ENCODE assay signal across 15 cellular contexts in genomic region chr6:121724576-121724975, GRCh38.
DNase-seq lines count a peak whose midpoint lies in the region; ATAC-seq and TF ChIP-seq lines count a peak whose summit lies in the region.
"Had no signal": no experiment of that assay in that cellular context is flagged by ENCODE, and none has a peak within 500 bp of the region (broad histone marks: within the 10 kb centered on the region; RNA-seq: fewer than 3 reads in every experiment).

No MANE protein-coding gene starts in this region.

- no peak for TF ChIP-seq CTCF in omental fat pad (IDR thresholded peaks at IDR 0.05)

- ATAC-seq in GM18907 (IDR thresholded peaks at IDR 0.05; ENCODE audit: unreplicated experiment) (no peak), omental fat pad (ENCODE audit: low FRiP score) (no peak)
- ATAC-seq: GM23338, HCT116 had no signal

- DNase-seq in NCI-H69 (lab: John Stamatoyannopoulos, UW) (peak; percentile 44), dermis microvascular lymphatic vessel endothelial cell (ENCODE audit: low read depth in 2 of 2) (peak; percentile 88 to 92), lung microvascular endothelial cell (ENCODE audit: low read depth in 2 of 2) (peak; percentile 4 to 92), omental fat pad (ENCODE audit: low spot score) (no peak), HuH-7 (ENCODE audit: low spot score) (no peak)
- DNase-seq: C1 segment of cervical spinal cord; Calu3; CD4-positive, alpha-beta memory T cell; COR-L47; DMS53; DMS79 treated with DMSO at 0.1 percent for 48 hours; H9 had no signal

Comparison
In these comparisons a context has a peak if more than half of its experiments do, and no peak if none do; other contexts are left out.
1. DNase-seq: peak in NCI-H69 (single experiment), dermis microvascular lymphatic vessel endothelial cell (2 of 2) and lung microvascular endothelial cell (2 of 2); none in omental fat pad (single experiment) and HuH-7 (single experiment).